Comparison of ENCODE assay signal across 1 cellular context in genomic region chr12:69585189-69586062, GRCh38.
A peak's percentile ranks its signal among the peaks of the same experiment; 100 is the strongest.
TF ChIP-seq lines count a peak whose summit lies in the region.

Gene CCT2 (plus strand): TSS chr12:69585459. CDS start chr12:69585522, 63 bp downstream.

TF ChIP-seq in HepG2, 621 proteins besides CTCF, POLR2A, EP300 and RAD21 (continued from another document and continues in another):
- TF ChIP-seq ZNF513 (CRISPR knock-in tag; conservative IDR thresholded peaks at IDR 0.05) (peak; percentile 91; the same call in 1 of the 2 replicates), ZNF101 (CRISPR knock-in tag; IDR thresholded peaks at IDR 0.05; ENCODE audit: borderline replicate concordance, low read depth) (no peak), ZNF3 (CRISPR knock-in tag; IDR thresholded peaks at IDR 0.05) (no peak), SMARCC2 (IDR thresholded peaks at IDR 0.05) (no peak), ZBTB38 (CRISPR knock-in tag; IDR thresholded peaks at IDR 0.05) (peak; percentile 92), TCF7L2 (IDR thresholded peaks at IDR 0.05; ENCODE audit: low read depth, low read length) (no peak), TMF1 (CRISPR knock-in tag; IDR thresholded peaks at IDR 0.05; ENCODE audit: low read depth) (no peak), KDM5A (IDR thresholded peaks at IDR 0.05; ENCODE audit: borderline replicate concordance, low read length) (peak; percentile 92), ZNF7 (CRISPR knock-in tag; IDR thresholded peaks at IDR 0.05) (no peak), NFYB (CRISPR knock-in tag; IDR thresholded peaks at IDR 0.05) (peak; percentile 80), ZSCAN5A (CRISPR knock-in tag; IDR thresholded peaks at IDR 0.05; ENCODE audit: borderline replicate concordance) (0 out of 2 replicates have a peak, but pooled peaks have one; percentile 68), MTA3 (CRISPR knock-in tag; IDR thresholded peaks at IDR 0.05) (no peak), KDM3A (CRISPR knock-in tag; IDR thresholded peaks at IDR 0.05; ENCODE audit: low read depth) (peak; percentile 92; the same call in 1 of the 2 replicates), TAF1 (CRISPR knock-in tag; IDR thresholded peaks at IDR 0.05) (peak; percentile 97), PAXIP1 (CRISPR knock-in tag; conservative IDR thresholded peaks at IDR 0.05) (peak; percentile 47; the same call in 1 of the 2 replicates), ARNT (IDR thresholded peaks at IDR 0.05) (no peak), ZSCAN12 (CRISPR knock-in tag; IDR thresholded peaks at IDR 0.05) (0 out of 2 replicates have a peak, but pooled peaks have one; percentile 38), EEA1 (CRISPR knock-in tag; IDR thresholded peaks at IDR 0.05; ENCODE audit: borderline replicate concordance) (peak; percentile 96), ZNF33B (CRISPR knock-in tag; IDR thresholded peaks at IDR 0.05) (peak; percentile 90), ZNF383 (CRISPR knock-in tag; IDR thresholded peaks at IDR 0.05; ENCODE audit: borderline replicate concordance) (no peak), ZNF775 (CRISPR knock-in tag; IDR thresholded peaks at IDR 0.05; ENCODE audit: borderline replicate concordance) (no peak), ZNF577 (CRISPR knock-in tag; IDR thresholded peaks at IDR 0.05; ENCODE audit: borderline replicate concordance, low read depth) (no peak), ZNF768 (CRISPR knock-in tag; IDR thresholded peaks at IDR 0.05) (peak; percentile 81; the same call in 1 of the 2 replicates), AGO2 (optimal IDR thresholded peaks at IDR 0.05; ENCODE audit: low read depth, low read length) (peak; percentile 97), ZNF253 (CRISPR knock-in tag; IDR thresholded peaks at IDR 0.05; ENCODE audit: borderline replicate concordance) (0 out of 2 replicates have a peak, but pooled peaks have one; percentile 89), GATAD1 (CRISPR knock-in tag; IDR thresholded peaks at IDR 0.05) (peak; percentile 90), GFI1 (CRISPR knock-in tag; IDR thresholded peaks at IDR 0.05; ENCODE audit: borderline replicate concordance) (peak; percentile 70), TOE1 (CRISPR knock-in tag; IDR thresholded peaks at IDR 0.05) (0 out of 2 replicates have a peak, but pooled peaks have one; percentile 29), ASH2L (IDR thresholded peaks at IDR 0.05; ENCODE audit: insufficient read length, low read depth, low read length) (peak; percentile 97), HNRNPK (IDR thresholded peaks at IDR 0.05; ENCODE audit: low read depth, low read length, poor library complexity, severe bottlenecking) (peak; percentile 21), RBM22 (optimal IDR thresholded peaks at IDR 0.05; ENCODE audit: low read length) (no peak), ERF (CRISPR knock-in tag; IDR thresholded peaks at IDR 0.05) (peak; percentile 93), CREB1 (IDR thresholded peaks at IDR 0.05) (peak; percentile 90), CREB1 (CRISPR knock-in tag; IDR thresholded peaks at IDR 0.05) (peak; percentile 97), ZNF143 (CRISPR knock-in tag; IDR thresholded peaks at IDR 0.05) (peak; percentile 59), GTF2F1 (IDR thresholded peaks at IDR 0.05; ENCODE audit: low read length) (no peak), ZFP62 (CRISPR knock-in tag; IDR thresholded peaks at IDR 0.05) (0 out of 2 replicates have a peak, but pooled peaks have one; percentile 23), FIP1L1 (IDR thresholded peaks at IDR 0.05; ENCODE audit: borderline replicate concordance, insufficient read depth, low read depth, low read length) (no peak), ZNF343 (CRISPR knock-in tag; IDR thresholded peaks at IDR 0.05) (no peak), HNRNPL (IDR thresholded peaks at IDR 0.05; ENCODE audit: low read depth, low read length) (0 out of 2 replicates have a peak, but pooled peaks have one; percentile 39), SMAD3 (CRISPR knock-in tag; IDR thresholded peaks at IDR 0.05) (peak; percentile 48; the same call in 1 of the 2 replicates), TIGD3 (CRISPR knock-in tag; IDR thresholded peaks at IDR 0.05; ENCODE audit: borderline replicate concordance) (0 out of 2 replicates have a peak, but pooled peaks have one; percentile 69), ZFY (CRISPR knock-in tag; IDR thresholded peaks at IDR 0.05) (peak; percentile 99), ZNF781 (CRISPR knock-in tag; IDR thresholded peaks at IDR 0.05; ENCODE audit: borderline replicate concordance, not compliant biosample characterization) (peak; percentile 76), RFXANK (CRISPR knock-in tag; IDR thresholded peaks at IDR 0.05) (peak; percentile 57; the same call in 1 of the 2 replicates), ZKSCAN1 (IDR thresholded peaks at IDR 0.05; ENCODE audit: low read length) (no peak), ZNF616 (CRISPR knock-in tag; IDR thresholded peaks at IDR 0.05; ENCODE audit: low read depth) (no peak; the same call in 1 of the 2 replicates), SP5 (CRISPR knock-in tag; IDR thresholded peaks at IDR 0.05; ENCODE audit: borderline replicate concordance, low read depth) (peak; percentile 30; the same call in 1 of the 2 replicates), MIER2 (CRISPR knock-in tag; IDR thresholded peaks at IDR 0.05) (no peak), ZBTB3 (CRISPR knock-in tag; IDR thresholded peaks at IDR 0.05; ENCODE audit: borderline replicate concordance, low read depth) (peak; percentile 62; the same call in 1 of the 2 replicates), ZNF333 (CRISPR knock-in tag; IDR thresholded peaks at IDR 0.05; ENCODE audit: borderline replicate concordance) (peak; percentile 97)
- TF ChIP-seq, protein P1, sequence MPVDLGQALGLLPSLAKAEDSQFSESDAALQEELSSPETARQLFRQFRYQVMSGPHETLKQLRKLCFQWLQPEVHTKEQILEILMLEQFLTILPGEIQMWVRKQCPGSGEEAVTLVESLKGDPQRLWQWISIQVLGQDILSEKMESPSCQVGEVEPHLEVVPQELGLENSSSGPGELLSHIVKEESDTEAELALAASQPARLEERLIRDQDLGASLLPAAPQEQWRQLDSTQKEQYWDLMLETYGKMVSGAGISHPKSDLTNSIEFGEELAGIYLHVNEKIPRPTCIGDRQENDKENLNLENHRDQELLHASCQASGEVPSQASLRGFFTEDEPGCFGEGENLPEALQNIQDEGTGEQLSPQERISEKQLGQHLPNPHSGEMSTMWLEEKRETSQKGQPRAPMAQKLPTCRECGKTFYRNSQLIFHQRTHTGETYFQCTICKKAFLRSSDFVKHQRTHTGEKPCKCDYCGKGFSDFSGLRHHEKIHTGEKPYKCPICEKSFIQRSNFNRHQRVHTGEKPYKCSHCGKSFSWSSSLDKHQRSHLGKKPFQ (CRISPR knock-in tag; IDR thresholded peaks at IDR 0.05; ENCODE audit: insufficient replicate concordance), result peak; percentile 91
- TF ChIP-seq, protein P2, sequence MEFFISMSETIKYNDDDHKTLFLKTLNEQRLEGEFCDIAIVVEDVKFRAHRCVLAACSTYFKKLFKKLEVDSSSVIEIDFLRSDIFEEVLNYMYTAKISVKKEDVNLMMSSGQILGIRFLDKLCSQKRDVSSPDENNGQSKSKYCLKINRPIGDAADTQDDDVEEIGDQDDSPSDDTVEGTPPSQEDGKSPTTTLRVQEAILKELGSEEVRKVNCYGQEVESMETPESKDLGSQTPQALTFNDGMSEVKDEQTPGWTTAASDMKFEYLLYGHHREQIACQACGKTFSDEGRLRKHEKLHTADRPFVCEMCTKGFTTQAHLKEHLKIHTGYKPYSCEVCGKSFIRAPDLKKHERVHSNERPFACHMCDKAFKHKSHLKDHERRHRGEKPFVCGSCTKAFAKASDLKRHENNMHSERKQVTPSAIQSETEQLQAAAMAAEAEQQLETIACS (CRISPR knock-in tag; IDR thresholded peaks at IDR 0.05), result peak; percentile 50; the same call in 1 of the 2 replicates
- TF ChIP-seq, protein P3, sequence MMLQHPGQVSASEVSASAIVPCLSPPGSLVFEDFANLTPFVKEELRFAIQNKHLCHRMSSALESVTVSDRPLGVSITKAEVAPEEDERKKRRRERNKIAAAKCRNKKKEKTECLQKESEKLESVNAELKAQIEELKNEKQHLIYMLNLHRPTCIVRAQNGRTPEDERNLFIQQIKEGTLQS (CRISPR knock-in tag; IDR thresholded peaks at IDR 0.05), result no peak; the same call in 1 of the 2 replicates
- TF ChIP-seq, protein P4, sequence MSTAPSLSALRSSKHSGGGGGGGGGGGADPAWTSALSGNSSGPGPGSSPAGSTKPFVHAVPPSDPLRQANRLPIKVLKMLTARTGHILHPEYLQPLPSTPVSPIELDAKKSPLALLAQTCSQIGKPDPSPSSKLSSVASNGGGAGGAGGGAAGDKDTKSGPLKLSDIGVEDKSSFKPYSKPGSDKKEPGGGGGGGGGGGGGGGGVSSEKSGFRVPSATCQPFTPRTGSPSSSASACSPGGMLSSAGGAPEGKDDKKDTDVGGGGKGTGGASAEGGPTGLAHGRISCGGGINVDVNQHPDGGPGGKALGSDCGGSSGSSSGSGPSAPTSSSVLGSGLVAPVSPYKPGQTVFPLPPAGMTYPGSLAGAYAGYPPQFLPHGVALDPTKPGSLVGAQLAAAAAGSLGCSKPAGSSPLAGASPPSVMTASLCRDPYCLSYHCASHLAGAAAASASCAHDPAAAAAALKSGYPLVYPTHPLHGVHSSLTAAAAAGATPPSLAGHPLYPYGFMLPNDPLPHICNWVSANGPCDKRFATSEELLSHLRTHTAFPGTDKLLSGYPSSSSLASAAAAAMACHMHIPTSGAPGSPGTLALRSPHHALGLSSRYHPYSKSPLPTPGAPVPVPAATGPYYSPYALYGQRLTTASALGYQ (CRISPR knock-in tag; IDR thresholded peaks at IDR 0.05), result peak; percentile 71; the same call in 1 of the 2 replicates
- TF ChIP-seq, protein P5, sequence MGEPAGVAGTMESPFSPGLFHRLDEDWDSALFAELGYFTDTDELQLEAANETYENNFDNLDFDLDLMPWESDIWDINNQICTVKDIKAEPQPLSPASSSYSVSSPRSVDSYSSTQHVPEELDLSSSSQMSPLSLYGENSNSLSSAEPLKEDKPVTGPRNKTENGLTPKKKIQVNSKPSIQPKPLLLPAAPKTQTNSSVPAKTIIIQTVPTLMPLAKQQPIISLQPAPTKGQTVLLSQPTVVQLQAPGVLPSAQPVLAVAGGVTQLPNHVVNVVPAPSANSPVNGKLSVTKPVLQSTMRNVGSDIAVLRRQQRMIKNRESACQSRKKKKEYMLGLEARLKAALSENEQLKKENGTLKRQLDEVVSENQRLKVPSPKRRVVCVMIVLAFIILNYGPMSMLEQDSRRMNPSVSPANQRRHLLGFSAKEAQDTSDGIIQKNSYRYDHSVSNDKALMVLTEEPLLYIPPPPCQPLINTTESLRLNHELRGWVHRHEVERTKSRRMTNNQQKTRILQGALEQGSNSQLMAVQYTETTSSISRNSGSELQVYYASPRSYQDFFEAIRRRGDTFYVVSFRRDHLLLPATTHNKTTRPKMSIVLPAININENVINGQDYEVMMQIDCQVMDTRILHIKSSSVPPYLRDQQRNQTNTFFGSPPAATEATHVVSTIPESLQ (CRISPR knock-in tag; conservative IDR thresholded peaks at IDR 0.05), result no peak
- TF ChIP-seq, protein P6, sequence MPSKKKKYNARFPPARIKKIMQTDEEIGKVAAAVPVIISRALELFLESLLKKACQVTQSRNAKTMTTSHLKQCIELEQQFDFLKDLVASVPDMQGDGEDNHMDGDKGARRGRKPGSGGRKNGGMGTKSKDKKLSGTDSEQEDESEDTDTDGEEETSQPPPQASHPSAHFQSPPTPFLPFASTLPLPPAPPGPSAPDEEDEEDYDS (CRISPR knock-in tag; IDR thresholded peaks at IDR 0.05), result peak; percentile 90
